ENCODE assay signal across 11 cellular contexts in the genomic region with DNA sequence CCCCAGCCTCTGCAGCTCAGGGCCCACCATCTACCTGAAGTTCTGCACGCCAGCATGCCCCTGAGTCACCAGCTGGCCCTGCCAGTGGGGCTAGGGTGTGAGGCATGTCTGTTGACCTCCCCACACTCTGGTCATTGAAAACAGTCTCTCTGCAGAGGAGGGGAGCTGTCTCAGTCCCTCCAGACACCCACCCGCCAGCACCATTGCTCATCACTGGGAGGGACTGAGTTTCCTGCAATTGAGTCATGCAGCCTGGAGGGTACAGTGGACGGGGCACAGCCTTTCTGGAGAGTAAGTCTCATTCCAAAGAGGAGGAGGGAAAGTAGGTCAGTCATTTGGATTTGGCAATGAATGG. TPM values are rescaled to one million over a fixed set of nuclear protein-coding genes. Genes with fewer than 3 reads are reported as not detected.
A peak's percentile ranks its signal among the peaks of the same experiment; 100 is the strongest.
DNase-seq lines count a peak whose midpoint lies in the region; ATAC-seq and TF ChIP-seq lines count a peak whose summit lies in the region.
"Had no signal": no experiment of that assay in that cellular context is flagged by ENCODE, and none has a peak within 500 bp of the region (broad histone marks: within the 10 kb centered on the region; RNA-seq: fewer than 3 reads in every experiment).

No MANE protein-coding gene starts in this region.

- BruUV-seq in HCT116 (replicated peaks; lab: Mats Ljungman, UMichigan), result no TSS peak

- H3K9me2 ChIP-seq in HCT116 (ENCODE audit: insufficient read depth), result no peaks in the 10 kb centered on the region

- no peaks in the 10 kb centered on the region for H4K20me1 ChIP-seq in HCT116 (ENCODE audit: insufficient read depth)

- H3K27ac ChIP-seq in HCT116 (ENCODE audit: low read depth, low read length) (no peak overlapping the region), left lung (peak overlapping the region in 1 of 2 donors; percentile 33), caudate nucleus (ENCODE audit: low read depth, low read length) (no peak overlapping the region)
- H3K27ac ChIP-seq: C4-2B, heart left ventricle had no signal

- no peak overlapping the region for H2AFZ ChIP-seq in HCT116 (ENCODE audit: low read depth, low read length, poor library complexity, severe bottlenecking)

- no peaks in the 10 kb centered on the region for H3K36me3 ChIP-seq in HCT116 (ENCODE audit: control insufficient read depth in 1 of 2, insufficient read depth in 2 of 2, low read length in 2 of 2)
- H3K36me3 ChIP-seq in left lung, result no peaks in the 10 kb centered on the region
- H3K36me3 ChIP-seq: heart left ventricle had no signal

- no peaks in the 10 kb centered on the region for H3K4me1 Mint-ChIP-seq in immature natural killer cell

- H3K9me3 ChIP-seq in HCT116 (ENCODE audit: control insufficient read depth in 1 of 2, insufficient read depth in 1 of 2, low read depth in 1 of 2, low read length in 2 of 2), result no peaks in the 10 kb centered on the region
- H3K9me3 ChIP-seq in left lung, result no peaks in the 10 kb centered on the region
- H3K9me3 ChIP-seq: heart left ventricle had no signal

- POLR2A ChIA-PET in HCT116 (lab: Charles Lee), result no interaction called here

- ATAC-seq in HCT116 (peak; percentile 50), left lung (peak; percentile 74), GM21526 (IDR thresholded peaks at IDR 0.05; ENCODE audit: low FRiP score, unreplicated experiment) (no peak)
- ATAC-seq: HepG2 had no signal

- H3K4me3 Mint-ChIP-seq in immature natural killer cell, result no peak overlapping the region

- TF ChIP-seq POLR2A in HCT116 (IDR thresholded peaks at IDR 0.05; ENCODE audit: borderline replicate concordance, extremely low read depth, insufficient read depth, insufficient read length), result no peak

- H3K4me2 ChIP-seq in HCT116 (ENCODE audit: low read length), result peak overlapping the region; percentile 42

- H3K27me3 ChIP-seq in HCT116 (ENCODE audit: insufficient read depth, low read length) (peaks cover 4% of the 10 kb centered on the region; the same call in 1 of the 2 replicates), left lung (peaks cover 0 to 11% of the 10 kb centered on the region in 2 donors)

- H3K36me3 Mint-ChIP-seq in immature natural killer cell, result no peaks in the 10 kb centered on the region

- intact Hi-C loops in HCT116 (cut with micrococcal nuclease) (no loop called here), left lung (cut with DNase I) (no loop called here)

- peaks cover 0 to 15% of the 10 kb centered on the region in 2 experiments; a peak in 2 of 4 replicates for H3K4me1 ChIP-seq in HCT116 (ENCODE audit: control insufficient read depth in 1 of 2, insufficient read depth in 2 of 2, low read length in 2 of 2)
- no peaks in the 10 kb centered on the region for H3K4me1 ChIP-seq in left lung
- H3K4me1 ChIP-seq: heart left ventricle had no signal

- TF ChIP-seq CTCF in HCT116 (IDR thresholded peaks at IDR 0.05 in 2 of 3, conservative IDR thresholded peaks at IDR 0.05 in 1 of 3; ENCODE audit: borderline replicate concordance in 1 of 3, insufficient read depth in 1 of 3, low read depth in 2 of 3, low read length in 2 of 3) (no peak), left lung (IDR thresholded peaks at IDR 0.05) (no peak)

- peak; percentile 90 for DNase-seq in 8988T
- peak; percentile 18 for DNase-seq in HCT116 (ENCODE audit: low read depth, low spot score)
- DNase-seq in astrocyte of the hippocampus (ENCODE audit: low read depth, low spot score), result peak; percentile 72
- peak; percentile 28 to 45 for DNase-seq in left lung
- DNase-seq in caudate nucleus (lab: John Stamatoyannopoulos, UW), result no peak
- no peak for DNase-seq in immature natural killer cell
- no peak for DNase-seq in superior temporal gyrus (ENCODE audit: extremely low spot score)

- peaks cover 2 to 6% (median 5%) of the 10 kb centered on the region in 3 donors for H3K27me3 Mint-ChIP-seq in immature natural killer cell (ENCODE audit: low read depth in 3 of 3)

- H3K9me3 Mint-ChIP-seq in immature natural killer cell, result no peaks in the 10 kb centered on the region

- no peak overlapping the region for H3K9ac ChIP-seq in HCT116 (ENCODE audit: low read length)

- no peak overlapping the region for H3K4me3 ChIP-seq in HCT116 (replicated peaks in 1 of 2; ENCODE audit: low read depth in 1 of 2, low read length in 2 of 2)
- H3K4me3 ChIP-seq in left lung, result no peak overlapping the region
- H3K4me3 ChIP-seq: heart left ventricle had no signal

- H3K27ac Mint-ChIP-seq in immature natural killer cell, result no peak overlapping the region

- H3K79me2 ChIP-seq in HCT116 (ENCODE audit: insufficient read depth, low read length), result no peaks in the 10 kb centered on the region

- TF ChIP-seq RAD21 in HCT116 (IDR thresholded peaks at IDR 0.05; ENCODE audit: low read depth), result no peak

- RAD21 ChIA-PET in HCT116 (lab: Charles Lee; ENCODE audit: low non-redundant PET in 1 of 2, low total read pairs in 2 of 2, uncharacterized antibody in 2 of 2, unreplicated experiment in 2 of 2), result no interaction called here

- CTCF ChIA-PET in HCT116 (lab: Charles Lee), result no interaction called here

TF ChIP-seq in HCT116, 20 proteins besides CTCF, POLR2A, EP300 and RAD21:
- TF ChIP-seq ZBTB33 (IDR thresholded peaks at IDR 0.05; ENCODE audit: extremely low read depth, insufficient replicate concordance, low read length), result no peak
- TF ChIP-seq TCF7L2 (IDR thresholded peaks at IDR 0.05; ENCODE audit: borderline replicate concordance, extremely low read depth, insufficient read depth, insufficient read length), result no peak
- no peak for TF ChIP-seq EZH2 (IDR thresholded peaks at IDR 0.05)
- no peak; the same call in 1 of the 2 replicates for TF ChIP-seq FOSL1 (IDR thresholded peaks at IDR 0.05; ENCODE audit: low read depth)
- no peak for TF ChIP-seq SIN3A (IDR thresholded peaks at IDR 0.05; ENCODE audit: low read depth)
- peak; percentile 62 for TF ChIP-seq SP1 (IDR thresholded peaks at IDR 0.05; ENCODE audit: low read depth)
- no peak; the same call in 1 of the 2 replicates for TF ChIP-seq CEBPB (IDR thresholded peaks at IDR 0.05; ENCODE audit: low read depth)
- no peak for TF ChIP-seq SRF (IDR thresholded peaks at IDR 0.05; ENCODE audit: low read depth)

RNA-seq across cellular contexts. Expression of gene COL5A1, which starts 16.8 kb away (rescaled TPM):
- total RNA-seq in HCT116 (2021; ENCODE audit: unreplicated experiment), result 0.30 TPM
- 0.02 and 0.04 TPM in 2 replicates for polyA plus RNA-seq in HCT116 (2012)
- total RNA-seq in left lung, result 100 to 1,000 TPM; 205 to 357 TPM
- not detected for polyA plus RNA-seq in immature natural killer cell
- total RNA-seq: HepG2 had no signal
- polyA plus RNA-seq: HepG2 had no signal

Comparison
In these comparisons a context has a peak if more than half of its experiments do, and no peak if none do; other contexts are left out.
1. DNase-seq: peak in 8988T (single experiment), HCT116 (single experiment), astrocyte of the hippocampus (single experiment) and left lung (2 of 2); none in caudate nucleus (0 of 61), immature natural killer cell (0 of 3) and superior temporal gyrus (single experiment).
2. RNA of gene COL5A1, which starts 16.8 kb away (total RNA-seq): 205 to 357 TPM in left lung; 0.30 TPM in HCT116 (single experiment); every median in the first group is over 100 times any median in the second.